In genomic region chr3:30667250-30667585, GRCh38 we compare ENCODE assay signal across 9 cellular contexts.
DNase-seq lines count a peak whose midpoint lies in the region; ATAC-seq and TF ChIP-seq lines count a peak whose summit lies in the region.
"Had no signal": no experiment of that assay in that cellular context is flagged by ENCODE, and none has a peak within 500 bp of the region (broad histone marks: within the 10 kb centered on the region; RNA-seq: fewer than 3 reads in every experiment).

No MANE protein-coding gene starts in this region.

- H3F3A ChIP-seq in neural progenitor cell (ENCODE audit: low read depth) = no peaks in the 10 kb centered on the region

- no peak overlapping the region for H3K9ac ChIP-seq in neural progenitor cell

- DNase-seq in NB4 (ENCODE audit: low read depth) (peak; percentile 30), choroid plexus epithelial cell (ENCODE audit: low read depth) (peak; percentile 30), neural progenitor cell (ENCODE audit: low spot score) (peak; percentile 70), ovary (no peak), aorta (no peak)
- DNase-seq in activated effector memory CD4-positive, alpha-beta T cell treated with Interleukin-2 at 50 U/mL for 16 hours = no peak
- DNase-seq: posterior cingulate gyrus had no signal

- no peaks in the 10 kb centered on the region for H3K9me3 ChIP-seq in neural progenitor cell (ENCODE audit: low read depth)
- H3K9me3 ChIP-seq in ovary = no peaks in the 10 kb centered on the region
- no peaks in the 10 kb centered on the region for H3K9me3 ChIP-seq in aorta (ENCODE audit: control insufficient read depth, low read length)

- H3K4me2 ChIP-seq in neural progenitor cell = peak overlapping the region; percentile 23

- no peak overlapping the region for H3K27ac Mint-ChIP-seq in neural progenitor cell

- no peak overlapping the region for H3K4me3 Mint-ChIP-seq in neural progenitor cell

- no peak for TF ChIP-seq POLR2A in NB4 (IDR thresholded peaks at IDR 0.05; ENCODE audit: extremely low read depth, insufficient read length)
- TF ChIP-seq POLR2A in ovary (IDR thresholded peaks at IDR 0.05) = no peak

- intact Hi-C loops in ovary (cut with DNase I) = no loop called here
- intact Hi-C loops in aorta (cut with DNase I) = no loop called here

- peaks cover 32% of the 10 kb centered on the region for H3K36me3 Mint-ChIP-seq in neural progenitor cell

- H2AFZ ChIP-seq in neural progenitor cell (replicated peaks) = no peak overlapping the region

- peaks cover 45% of the 10 kb centered on the region for H3K4me1 Mint-ChIP-seq in neural progenitor cell

- no peak overlapping the region for H3K4me3 ChIP-seq in NB4 (ENCODE audit: low read depth, low read length)
- no peak overlapping the region for H3K4me3 ChIP-seq in choroid plexus epithelial cell (ENCODE audit: low read depth, low read length)
- no peak overlapping the region for H3K4me3 ChIP-seq in neural progenitor cell
- no peak overlapping the region for H3K4me3 ChIP-seq in ovary
- no peak overlapping the region for H3K4me3 ChIP-seq in aorta (ENCODE audit: low read length in 2 of 2)

- H3K27me3 ChIP-seq in neural progenitor cell (no peaks in the 10 kb centered on the region), ovary (no peaks in the 10 kb centered on the region), aorta (ENCODE audit: control insufficient read depth in 1 of 2, insufficient read depth in 2 of 2, low read length in 1 of 2) (no peaks in the 10 kb centered on the region)

- no peaks in the 10 kb centered on the region for H3K36me3 ChIP-seq in neural progenitor cell
- no peaks in the 10 kb centered on the region for H3K36me3 ChIP-seq in ovary
- peaks cover 5 to 9% of the 10 kb centered on the region in 2 donors for H3K36me3 ChIP-seq in aorta (ENCODE audit: control insufficient read depth in 1 of 2, insufficient read depth in 2 of 2, low read length in 1 of 2)

- no peaks in the 10 kb centered on the region for H3K9me3 Mint-ChIP-seq in neural progenitor cell

- H4K20me1 ChIP-seq in neural progenitor cell (ENCODE audit: low read depth) = no peaks in the 10 kb centered on the region

- no peak for TF ChIP-seq EP300 in ovary (IDR thresholded peaks at IDR 0.05)

- H3K4me1 ChIP-seq in neural progenitor cell (peaks cover 28% of the 10 kb centered on the region), ovary (ENCODE audit: insufficient read depth) (peaks cover 2% of the 10 kb centered on the region), aorta (ENCODE audit: control insufficient read depth in 1 of 2, insufficient read depth in 2 of 2, low read length in 2 of 2) (peaks cover 0 to 5% of the 10 kb centered on the region in 2 donors)

- no peak for TF ChIP-seq CTCF in NB4 (IDR thresholded peaks at IDR 0.05; ENCODE audit: low read depth, low read length)
- no peak for TF ChIP-seq CTCF in choroid plexus epithelial cell (conservative IDR thresholded peaks at IDR 0.05; ENCODE audit: low read depth, low read length)
- TF ChIP-seq CTCF in neural progenitor cell (IDR thresholded peaks at IDR 0.05) = no peak
- TF ChIP-seq CTCF in ovary (IDR thresholded peaks at IDR 0.05) = no peak

- no peak overlapping the region for H3K27ac ChIP-seq in neural progenitor cell
- H3K27ac ChIP-seq in ovary = no peak overlapping the region
- H3K27ac ChIP-seq in aorta (ENCODE audit: low read depth in 1 of 2, low read length in 2 of 2) = no peak overlapping the region

- H3K79me2 ChIP-seq in neural progenitor cell (ENCODE audit: low read depth) = no peaks in the 10 kb centered on the region

- ATAC-seq in GM18502 (IDR thresholded peaks at IDR 0.05; ENCODE audit: poor library complexity, unreplicated experiment) (peak; percentile 51), aorta (ENCODE audit: low FRiP score) (no peak), HG02981 (IDR thresholded peaks at IDR 0.05; ENCODE audit: unreplicated experiment) (no peak)

- WGBS in ovary, 3 donors = 70 to 83% (median 80%) methylated on average over 2 of the region's 2 CpGs
- WGBS in aorta, 2 donors = 74 to 80% methylated on average over 2 of the region's 2 CpGs

- no peaks in the 10 kb centered on the region for H3K27me3 Mint-ChIP-seq in neural progenitor cell (ENCODE audit: insufficient read depth, low read depth)

Comparison
In these comparisons a context has a peak if more than half of its experiments do, and no peak if none do; other contexts are left out.
1. DNase-seq: peak in NB4 (single experiment), choroid plexus epithelial cell (single experiment) and neural progenitor cell (single experiment); none in ovary (0 of 5), aorta (0 of 2) and activated effector memory CD4-positive, alpha-beta T cell treated with Interleukin-2 at 50 U/mL for 16 hours (single experiment).